ENCODE assay signal across 20 cellular contexts in genomic region chr2:203936949-203937348, GRCh38. TPM values are rescaled to one million over a fixed set of nuclear protein-coding genes. Genes with fewer than 3 reads are reported as not detected.
A peak's percentile ranks its signal among the peaks of the same experiment; 100 is the strongest.
DNase-seq lines count a peak whose midpoint lies in the region; ATAC-seq and TF ChIP-seq lines count a peak whose summit lies in the region.
"Had no signal": no experiment of that assay in that cellular context is flagged by ENCODE, and none has a peak within 500 bp of the region (broad histone marks: within the 10 kb centered on the region; RNA-seq: fewer than 3 reads in every experiment).

No MANE protein-coding gene starts in this region.

- peak overlapping the region; percentile 64 for H3K4me3 ChIP-seq in CD8-positive, alpha-beta T cell (ENCODE audit: low read depth, low read length)
- peak overlapping the region; percentile 4 to 16 for H3K4me3 ChIP-seq in mucosa of rectum (ENCODE audit: low read length in 2 of 2)

- CTCF ChIA-PET in CD4-positive, alpha-beta T cell (lab: Charles Lee): interaction anchor here (1.0 to 1.5 kb wide), 2 partner anchors 12 to 48 kb away, joined by 3 read pairs; no protein-coding TSS in a partner anchor
- CTCF ChIA-PET in CD8-positive, alpha-beta T cell (lab: Charles Lee): interaction anchor here (1.0 to 2.1 kb wide), 3 partner anchors 8 to 452 kb away, joined by 3 to 14 read pairs (median 3); no protein-coding TSS in a partner anchor

- POLR2A ChIA-PET in CD4-positive, alpha-beta T cell (lab: Charles Lee): interaction anchor here (0.9 to 3.0 kb wide), 6 partner anchors 8 to 69 kb away, joined by 3 to 21 read pairs (median 4); partner anchors contain the start of gene CTLA4
- POLR2A ChIA-PET in CD8-positive, alpha-beta T cell (lab: Charles Lee): interaction anchor here (1.0 to 4.8 kb wide), 5 partner anchors 11 to 67 kb away, joined by 3 to 26 read pairs (median 4); no protein-coding TSS in a partner anchor

- DNase-seq in CD4-positive, alpha-beta T cell: no peak
- no peak for DNase-seq in CD8-positive, alpha-beta T cell
- DNase-seq in AG20443 (ENCODE audit: low spot score) (no peak), cortex of kidney (lab: John Stamatoyannopoulos, UW) (no peak)
- DNase-seq: COR-L47; KBM-7; NCI-H187; NCI-H226; PC-3; SIG-M5; stimulated activated CD4-positive, alpha-beta T cell treated with anti-CD3 and anti-CD28 coated beads, Interleukin-1b, Interleukin-23, amount 100 ng/mL, for 48 hours; stimulated activated naive CD4-positive, alpha-beta T cell treated with Interleukin-2 at 50 U/mL for 16 hours; trophoblast cell had no signal

- no peaks in the 10 kb centered on the region for H3K9me3 Mint-ChIP-seq in CD4-positive, alpha-beta T cell
- H3K9me3 Mint-ChIP-seq in CD8-positive, alpha-beta T cell: no peaks in the 10 kb centered on the region
- H3K9me3 Mint-ChIP-seq in activated T-helper 17 cell treated with anti-CD3 and anti-CD28 coated beads, Interleukin-2, amount 50 U/mL, for 72 hours: peaks cover 9% of the 10 kb centered on the region
- H3K9me3 Mint-ChIP-seq: nephron had no signal

- no peaks in the 10 kb centered on the region for H3K27me3 ChIP-seq in CD4-positive, alpha-beta T cell (ENCODE audit: control insufficient read depth, insufficient read depth, low read length)
- no peaks in the 10 kb centered on the region for H3K27me3 ChIP-seq in CD8-positive, alpha-beta T cell (ENCODE audit: insufficient read depth, low read length)
- no peaks in the 10 kb centered on the region for H3K27me3 ChIP-seq in mucosa of rectum (ENCODE audit: control insufficient read depth in 2 of 2, insufficient read depth in 2 of 2, low read length in 2 of 2)

- peak overlapping the region; percentile 93 for H3K27ac Mint-ChIP-seq in CD4-positive, alpha-beta T cell
- H3K27ac Mint-ChIP-seq in CD8-positive, alpha-beta T cell: peak overlapping the region; percentile 90
- H3K27ac Mint-ChIP-seq in activated T-helper 17 cell treated with anti-CD3 and anti-CD28 coated beads, Interleukin-2, amount 50 U/mL, for 72 hours: peak overlapping the region; percentile 91
- H3K27ac Mint-ChIP-seq: memory B cell, nephron had no signal

- no peak for TF ChIP-seq CTCF in CD4-positive, alpha-beta T cell (IDR thresholded peaks at IDR 0.05)
- no peak for TF ChIP-seq CTCF in CD8-positive, alpha-beta T cell (IDR thresholded peaks at IDR 0.05)

- H3K4me1 ChIP-seq in CD8-positive, alpha-beta T cell (ENCODE audit: insufficient read depth, low read length): peaks cover 53% of the 10 kb centered on the region
- no peaks in the 10 kb centered on the region for H3K4me1 ChIP-seq in mucosa of rectum (ENCODE audit: control insufficient read depth in 2 of 2, insufficient read depth in 2 of 2, low read length in 2 of 2)

- peak overlapping the region; percentile 68 for H3K27ac ChIP-seq in CD4-positive, alpha-beta T cell (ENCODE audit: low read depth, low read length)
- peak overlapping the region; percentile 65 for H3K27ac ChIP-seq in CD8-positive, alpha-beta T cell (ENCODE audit: low read depth, low read length)
- H3K27ac ChIP-seq in mucosa of rectum (ENCODE audit: low read depth in 2 of 2, low read length in 2 of 2): no peak overlapping the region

- peaks cover 55% of the 10 kb centered on the region for H3K36me3 Mint-ChIP-seq in CD4-positive, alpha-beta T cell (ENCODE audit: low read depth)
- H3K36me3 Mint-ChIP-seq in CD8-positive, alpha-beta T cell: peaks cover 34% of the 10 kb centered on the region
- peaks cover 94% of the 10 kb centered on the region for H3K36me3 Mint-ChIP-seq in activated T-helper 17 cell treated with anti-CD3 and anti-CD28 coated beads, Interleukin-2, amount 50 U/mL, for 72 hours (ENCODE audit: low read depth)
- H3K36me3 Mint-ChIP-seq: memory B cell had no signal

- no peaks in the 10 kb centered on the region for H3K36me3 ChIP-seq in CD8-positive, alpha-beta T cell (ENCODE audit: insufficient read depth, low read length)
- no peaks in the 10 kb centered on the region for H3K36me3 ChIP-seq in mucosa of rectum (ENCODE audit: control insufficient read depth in 2 of 2, insufficient read depth in 2 of 2, low read length in 2 of 2)

- peak; percentile 11 for ATAC-seq in CD4-positive, alpha-beta T cell (ENCODE audit: poor library complexity)
- peak; percentile 30 for ATAC-seq in CD8-positive, alpha-beta T cell
- no peak for ATAC-seq in activated T-helper 17 cell treated with anti-CD3 and anti-CD28 coated beads, Interleukin-2, amount 50 U/mL, for 72 hours (replicated peaks)
- ATAC-seq in GM21723 (IDR thresholded peaks at IDR 0.05; ENCODE audit: unreplicated experiment): no peak
- ATAC-seq: PC-3 had no signal

- intact Hi-C loops in CD4-positive, alpha-beta T cell (cut with DNase I, micrococcal nuclease): loop anchor here (5.0 to 10.0 kb wide), 4 partner anchors 65 to 922 kb away; partner anchors contain the start of gene NBEAL1 (in 1 of the 2)
- intact Hi-C loops in CD8-positive, alpha-beta T cell (cut with DNase I, micrococcal nuclease): loop anchor here in 1 of 2 experiments (2.0 to 10.0 kb wide), 3 partner anchors 14 to 222 kb away; no protein-coding TSS in a partner anchor

- peaks cover 82% of the 10 kb centered on the region for H3K4me1 Mint-ChIP-seq in CD4-positive, alpha-beta T cell (ENCODE audit: low read depth)
- H3K4me1 Mint-ChIP-seq in CD8-positive, alpha-beta T cell (ENCODE audit: low read depth): peaks cover 83% of the 10 kb centered on the region
- H3K4me1 Mint-ChIP-seq in activated T-helper 17 cell treated with anti-CD3 and anti-CD28 coated beads, Interleukin-2, amount 50 U/mL, for 72 hours: peaks cover 28% of the 10 kb centered on the region
- H3K4me1 Mint-ChIP-seq: memory B cell, nephron had no signal

- H3K27me3 Mint-ChIP-seq in CD4-positive, alpha-beta T cell: no peaks in the 10 kb centered on the region
- H3K27me3 Mint-ChIP-seq in CD8-positive, alpha-beta T cell (ENCODE audit: low read depth): no peaks in the 10 kb centered on the region
- H3K27me3 Mint-ChIP-seq in activated T-helper 17 cell treated with anti-CD3 and anti-CD28 coated beads, Interleukin-2, amount 50 U/mL, for 72 hours: no peaks in the 10 kb centered on the region

- no peaks in the 10 kb centered on the region for H3K9me3 ChIP-seq in CD4-positive, alpha-beta T cell (ENCODE audit: control insufficient read depth, low read length)
- H3K9me3 ChIP-seq in CD8-positive, alpha-beta T cell (ENCODE audit: low read length): no peaks in the 10 kb centered on the region
- no peaks in the 10 kb centered on the region for H3K9me3 ChIP-seq in mucosa of rectum (ENCODE audit: control insufficient read depth in 2 of 2, low read length in 2 of 2)

- H3K9ac ChIP-seq in mucosa of rectum (ENCODE audit: low read depth in 1 of 2, low read length in 2 of 2): no peak overlapping the region

- peak overlapping the region; percentile 97 for H3K4me3 Mint-ChIP-seq in CD4-positive, alpha-beta T cell
- H3K4me3 Mint-ChIP-seq in CD8-positive, alpha-beta T cell: peak overlapping the region; percentile 89
- peak overlapping the region; percentile 98 for H3K4me3 Mint-ChIP-seq in activated T-helper 17 cell treated with anti-CD3 and anti-CD28 coated beads, Interleukin-2, amount 50 U/mL, for 72 hours
- H3K4me3 Mint-ChIP-seq: memory B cell, nephron had no signal

RNA-seq across cellular contexts. Expression of gene ICOS, which starts 0.4 kb away (rescaled TPM):
- 10 to 100 TPM; 93.3 to 98.1 TPM for total RNA-seq in CD4-positive, alpha-beta T cell
- total RNA-seq in CD8-positive, alpha-beta T cell: 10 to 100 TPM; 50.4 to 52.5 TPM
- total RNA-seq in activated T-helper 17 cell treated with anti-CD3 and anti-CD28 coated beads, Interleukin-2, amount 50 U/mL, for 72 hours: 100 to 1,000 TPM; 146 to 194 TPM
- total RNA-seq: fibroblast of lung, H4, PC-3 had no signal

Comparison
In these comparisons a context has a peak if more than half of its experiments do, and no peak if none do; other contexts are left out.
1. ATAC-seq: peak in CD4-positive, alpha-beta T cell (single experiment) and CD8-positive, alpha-beta T cell (single experiment); none in activated T-helper 17 cell treated with anti-CD3 and anti-CD28 coated beads, Interleukin-2, amount 50 U/mL, for 72 hours (single experiment) and GM21723 (single experiment).
2. H3K27ac ChIP-seq: peak in CD4-positive, alpha-beta T cell (single experiment) and CD8-positive, alpha-beta T cell (single experiment); none in mucosa of rectum (0 of 2).
3. Peak in every context shown above with its lines, with median percentiles within 50 percentile points of each other: H3K27ac Mint-ChIP-seq and H3K4me3 Mint-ChIP-seq.